ENCODE assay signal across 8 cellular contexts in genomic region chr2:63827749-63828148, GRCh38. TPM values are rescaled to one million over a fixed set of nuclear protein-coding genes. Genes with fewer than 3 reads are reported as not detected.
A peak's percentile ranks its signal among the peaks of the same experiment; 100 is the strongest.
DNase-seq lines count a peak whose midpoint lies in the region; ATAC-seq and TF ChIP-seq lines count a peak whose summit lies in the region.

No MANE protein-coding gene starts in this region.

- H3K79me2 ChIP-seq in H9 (ENCODE audit: insufficient read depth, low read length), result no peaks in the 10 kb centered on the region

- no peak overlapping the region for H2BK20ac ChIP-seq in H9 (ENCODE audit: low read depth, low read length, poor library complexity, severe bottlenecking)

- no peaks in the 10 kb centered on the region for H4K20me1 ChIP-seq in H9 (ENCODE audit: control insufficient read depth, insufficient read depth, insufficient read length)

- H3K36me3 ChIP-seq in SJSA1, result no peaks in the 10 kb centered on the region

- no peaks in the 10 kb centered on the region for H3K79me1 ChIP-seq in H9 (ENCODE audit: insufficient read depth, low read depth, low read length, poor library complexity, severe bottlenecking)

- DNase-seq in H4 (ENCODE audit: low spot score) (peak; percentile 72), SJSA1 (ENCODE audit: low read depth in 1 of 2, low spot score in 2 of 2) (peak; percentile 83 to 89), fibroblast of the aortic adventitia (ENCODE audit: low read depth) (peak; percentile 95), sciatic nerve (ENCODE audit: low spot score) (no peak), GM13976 (ENCODE audit: low spot score) (no peak), H9 (no peak), DMS79 (lab: John Stamatoyannopoulos, UW) (no peak)

- no peak overlapping the region for H2BK120ac ChIP-seq in H9 (ENCODE audit: low read depth, low read length, poor library complexity, severe bottlenecking)

- H3K27ac Mint-ChIP-seq in H9, result no peak overlapping the region; a peak in 1 of 7 replicates

- TF ChIP-seq CTCF in fibroblast of the aortic adventitia (IDR thresholded peaks at IDR 0.05; ENCODE audit: insufficient read depth, low read length) (no peak), GM13976 (IDR thresholded peaks at IDR 0.05; ENCODE audit: borderline replicate concordance, control extremely low read depth, extremely low read depth, insufficient read depth, missing control alignments) (no peak), H9 (conservative IDR thresholded peaks at IDR 0.05) (no peak)

- H3K9ac ChIP-seq in H9 (ENCODE audit: extremely low read depth, insufficient read length, low read length), result no peak overlapping the region

- H3K27ac ChIP-seq in SJSA1, result peak overlapping the region; percentile 80
- H3K27ac ChIP-seq in H9 (ENCODE audit: insufficient read length, low read depth, low read length), result no peak overlapping the region

- no peak overlapping the region for H4K8ac ChIP-seq in H9 (replicated peaks; ENCODE audit: insufficient read length, low read depth, low read length)

- H2BK5ac ChIP-seq in H9 (ENCODE audit: insufficient read length, low read length), result no peak overlapping the region

- H4K91ac ChIP-seq in H9 (ENCODE audit: insufficient read length, low read depth, low read length), result no peak overlapping the region

- H3K9me3 ChIP-seq in SJSA1 (replicated peaks) (no peaks in the 10 kb centered on the region), H9 (ENCODE audit: control insufficient read depth, low read depth, low read length) (no peaks in the 10 kb centered on the region)

- no peak overlapping the region for H4K5ac ChIP-seq in H9 (ENCODE audit: insufficient read length, low read depth, low read length)

- H3K4me3 ChIP-seq in SJSA1 (no peak overlapping the region), fibroblast of the aortic adventitia (ENCODE audit: low read depth, low read length) (no peak overlapping the region)

- intact Hi-C loops in sciatic nerve (cut with DNase I), result loop anchor here (5.0 kb wide), 1 partner anchor 1280 kb away; no protein-coding TSS in a partner anchor

- no peaks in the 10 kb centered on the region for H3K27me3 Mint-ChIP-seq in H9 (ENCODE audit: low read depth)

- no peak overlapping the region for H3K14ac ChIP-seq in H9 (ENCODE audit: insufficient read depth, low read length)

- no peak overlapping the region for H3K4me2 ChIP-seq in H9 (ENCODE audit: insufficient read depth, insufficient read length, low read length)

- H3K56ac ChIP-seq in H9 (ENCODE audit: insufficient read length, low read depth, low read length), result no peak overlapping the region

- no peak overlapping the region for H3K18ac ChIP-seq in H9 (ENCODE audit: insufficient read length, low read depth, low read length)

- no peak overlapping the region for H2AFZ ChIP-seq in H9 (ENCODE audit: low read length)

- no peak overlapping the region for H3K4ac ChIP-seq in H9 (ENCODE audit: low read depth, low read length)

- no peak overlapping the region for H2BK15ac ChIP-seq in H9 (ENCODE audit: low read depth, low read length)

- no peaks in the 10 kb centered on the region for H3K9me3 Mint-ChIP-seq in H9

- no peak overlapping the region for H3K4me3 Mint-ChIP-seq in H9

- H3K27me3 ChIP-seq in SJSA1 (replicated peaks), result no peaks in the 10 kb centered on the region; the same call in 1 of the 2 replicates
- no peaks in the 10 kb centered on the region for H3K27me3 ChIP-seq in H9 (ENCODE audit: insufficient read depth, low read length)

- ATAC-seq in sciatic nerve, result peak; percentile 49
- no peak for ATAC-seq in GM18502 (IDR thresholded peaks at IDR 0.05; ENCODE audit: poor library complexity, unreplicated experiment)

- H3K36me3 Mint-ChIP-seq in H9 (ENCODE audit: insufficient read depth in 1 of 3, low read depth in 3 of 3), result no peaks in the 10 kb centered on the region

- peaks cover 21 to 29% of the 10 kb centered on the region in 2 experiments for H3K4me1 Mint-ChIP-seq in H9

- in situ Hi-C loops in GM13976 (cut with MboI; ENCODE audit: low sequenced_read_pairs, unreplicated experiment), result no loop called here

- peaks cover 27% of the 10 kb centered on the region for H3K4me1 ChIP-seq in SJSA1 (replicated peaks)
- H3K4me1 ChIP-seq in H9 (ENCODE audit: insufficient read depth, low read length), result no peaks in the 10 kb centered on the region

- no peak overlapping the region for H3K23ac ChIP-seq in H9 (ENCODE audit: insufficient read length, low read depth, low read length)

- no peak overlapping the region for H3T11ph ChIP-seq in H9 (ENCODE audit: low read length)

- H3K23me2 ChIP-seq in H9 (ENCODE audit: insufficient read length, low read depth, low read length, poor library complexity, severe bottlenecking), result no peaks in the 10 kb centered on the region

- H2BK12ac ChIP-seq in H9 (ENCODE audit: insufficient read length, low read depth, low read length), result no peak overlapping the region

- H2AK5ac ChIP-seq in H9 (ENCODE audit: insufficient read length, low read length), result no peak overlapping the region

RNA-seq across cellular contexts. Expression of gene UGP2, which starts 13.9 kb away (rescaled TPM):
- total RNA-seq in H4 (2014; rRNA removed; shearing (Covaris generic)), result 69.6 and 79.8 TPM in 2 replicates
- total RNA-seq in SJSA1 (2014; rRNA removed; shearing (Covaris generic)), result 227 and 287 TPM in 2 replicates
- total RNA-seq in fibroblast of the aortic adventitia (ENCODE audit: low replicate concordance), result 119 and 129 TPM in 2 replicates
- 121 TPM for total RNA-seq in sciatic nerve
- total RNA-seq in H9 (2021), result 848 and 883 TPM in 2 replicates

Comparison
In these comparisons a context has a peak if more than half of its experiments do, and no peak if none do; other contexts are left out.
1. DNase-seq: peak in H4 (single experiment), SJSA1 (2 of 2) and fibroblast of the aortic adventitia (single experiment); none in sciatic nerve (single experiment), GM13976 (single experiment), H9 (single experiment) and DMS79 (single experiment).